Comparison of ENCODE assay signal across 8 cellular contexts in genomic region chr17:40317880-40318834, GRCh38. TPM values are rescaled to one million over a fixed set of nuclear protein-coding genes. Genes with fewer than 3 reads are reported as not detected.
A peak's percentile ranks its signal among the peaks of the same experiment; 100 is the strongest.
DNase-seq lines count a peak whose midpoint lies in the region; ATAC-seq, FAIRE-seq and TF ChIP-seq lines count a peak whose summit lies in the region.

No MANE protein-coding gene starts in this region.

- H3K9me2 ChIP-seq in HCT116 (ENCODE audit: insufficient read depth), result no peaks in the 10 kb centered on the region

- H3K79me2 ChIP-seq in HCT116 (ENCODE audit: insufficient read depth, low read length), result peaks cover 51% of the 10 kb centered on the region

- H3K4me3 ChIP-seq in HCT116 (replicated peaks in 1 of 2; ENCODE audit: low read depth in 1 of 2, low read length in 2 of 2) (peak overlapping the region; percentile 94 to 95), testis (peak overlapping the region; percentile 98 to 100)

- RAD21 ChIA-PET in HCT116 (lab: Charles Lee; ENCODE audit: low non-redundant PET in 1 of 2, low total read pairs in 2 of 2, uncharacterized antibody in 2 of 2, unreplicated experiment in 2 of 2), result no interaction called here

- DNase-seq in HCT116 (ENCODE audit: low read depth, low spot score) (peak; percentile 88), NAMALWA (ENCODE audit: low spot score) (peak; percentile 95), SK-N-DZ (ENCODE audit: low spot score) (peak; percentile 94), glomerular visceral epithelial cell (ENCODE audit: extremely low spot score) (peak; percentile 98), omental fat pad (ENCODE audit: low spot score) (peak; percentile 90), testis (peak; percentile 99)
- peak; percentile 91 for DNase-seq in activated naive CD4-positive, alpha-beta T cell treated with anti-CD3 and anti-CD28 coated beads, Interleukin-2, amount 50 U/mL, for 16 hours

- intact Hi-C loops in HCT116 (cut with micrococcal nuclease) (loop anchor here (2.0 kb wide), 1 partner anchor 23 kb away; no protein-coding TSS in a partner anchor), testis (cut with DNase I; ENCODE audit: low total_unique reads) (no loop called here)

- no peaks in the 10 kb centered on the region for H4K20me1 ChIP-seq in HCT116 (ENCODE audit: insufficient read depth)

- POLR2A ChIA-PET in HCT116 (lab: Charles Lee), result interaction anchor here (0.7 to 2.0 kb wide), 2 partner anchors 9 to 23 kb away, joined by 3 to 8 read pairs; no protein-coding TSS in a partner anchor

- H3K27me3 ChIP-seq in HCT116 (ENCODE audit: insufficient read depth, low read length), result no peaks in the 10 kb centered on the region
- H3K27me3 ChIP-seq in testis, result no peaks in the 10 kb centered on the region

- no peaks in the 10 kb centered on the region for H3K9me3 ChIP-seq in HCT116 (ENCODE audit: control insufficient read depth in 1 of 2, insufficient read depth in 1 of 2, low read depth in 1 of 2, low read length in 2 of 2)
- H3K9me3 ChIP-seq in testis, result no peaks in the 10 kb centered on the region

- H3K27ac ChIP-seq in HCT116 (ENCODE audit: low read depth, low read length) (peak overlapping the region; percentile 91), testis (peak overlapping the region; percentile 95 to 96)

- BruUV-seq in HCT116 (replicated peaks; lab: Mats Ljungman, UMichigan), result TSS peak; percentile 60

- TF ChIP-seq POLR2A in HCT116 (IDR thresholded peaks at IDR 0.05; ENCODE audit: borderline replicate concordance, extremely low read depth, insufficient read depth, insufficient read length), result no peak
- peak; percentile 38 for TF ChIP-seq POLR2A in testis (IDR thresholded peaks at IDR 0.05)

- peak; percentile 73 for FAIRE-seq in G401.6 (lab: Jason Lieb, UNC)

- no peaks in the 10 kb centered on the region for H3K36me3 ChIP-seq in HCT116 (ENCODE audit: control insufficient read depth in 1 of 2, insufficient read depth in 2 of 2, low read length in 2 of 2)
- no peaks in the 10 kb centered on the region for H3K36me3 ChIP-seq in testis (ENCODE audit: low read depth, missing control alignments)

- H3K4me1 ChIP-seq in HCT116 (ENCODE audit: control insufficient read depth in 1 of 2, insufficient read depth in 2 of 2, low read length in 2 of 2), result peaks cover 68 to 90% of the 10 kb centered on the region in 2 experiments
- peaks cover 62% of the 10 kb centered on the region for H3K4me1 ChIP-seq in testis

- H2AFZ ChIP-seq in HCT116 (ENCODE audit: low read depth, low read length, poor library complexity, severe bottlenecking), result no peak overlapping the region

- H3K9ac ChIP-seq in HCT116 (ENCODE audit: low read length), result peak overlapping the region; percentile 99

- no peak for TF ChIP-seq CTCF in HCT116 (IDR thresholded peaks at IDR 0.05 in 2 of 3, conservative IDR thresholded peaks at IDR 0.05 in 1 of 3; ENCODE audit: borderline replicate concordance in 1 of 3, insufficient read depth in 1 of 3, low read depth in 2 of 3, low read length in 2 of 3)
- TF ChIP-seq CTCF in omental fat pad (IDR thresholded peaks at IDR 0.05), result no peak
- TF ChIP-seq CTCF in testis (IDR thresholded peaks at IDR 0.05), result no peak

- CTCF ChIA-PET in HCT116 (lab: Charles Lee), result interaction anchor here (0.7 to 2.0 kb wide), 5 partner anchors 10 to 202 kb away, joined by 3 to 19 read pairs (median 4); partner anchors contain the start of gene RARA

- peak overlapping the region; percentile 95 for H3K4me2 ChIP-seq in HCT116 (ENCODE audit: low read length)

- ATAC-seq in HCT116, result peak; percentile 81
- peak; percentile 84 for ATAC-seq in omental fat pad (ENCODE audit: low FRiP score)

- TF ChIP-seq RAD21 in HCT116 (IDR thresholded peaks at IDR 0.05; ENCODE audit: low read depth), result no peak

- 0% methylated on average over 6 to 67 of the region's 70 CpGs for WGBS in testis, 2 donors

TF ChIP-seq in HCT116, 20 proteins besides CTCF, POLR2A, EP300 and RAD21:
- TF ChIP-seq YY1 (IDR thresholded peaks at IDR 0.05; ENCODE audit: extremely low read depth, insufficient replicate concordance, low read depth, low read length) (peak; percentile 79), CBX3 (IDR thresholded peaks at IDR 0.05; ENCODE audit: low read depth) (no peak), POLR2AphosphoS5 (IDR thresholded peaks at IDR 0.05; ENCODE audit: low read depth, low read length) (peak; percentile 71), EGR1 (IDR thresholded peaks at IDR 0.05; ENCODE audit: low read depth) (peak; percentile 94), SRF (IDR thresholded peaks at IDR 0.05; ENCODE audit: low read depth) (no peak), SP1 (IDR thresholded peaks at IDR 0.05; ENCODE audit: low read depth) (peak; percentile 78), ATF3 (IDR thresholded peaks at IDR 0.05) (no peak)
- TF ChIP-seq, protein P1, sequence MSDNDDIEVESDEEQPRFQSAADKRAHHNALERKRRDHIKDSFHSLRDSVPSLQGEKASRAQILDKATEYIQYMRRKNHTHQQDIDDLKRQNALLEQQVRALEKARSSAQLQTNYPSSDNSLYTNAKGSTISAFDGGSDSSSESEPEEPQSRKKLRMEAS (IDR thresholded peaks at IDR 0.05), result peak; percentile 91

RNA-seq across cellular contexts. Expression of gene RARA, which starts 9.2 kb away (rescaled TPM):
- 35.1 TPM for total RNA-seq in HCT116 (2021; ENCODE audit: unreplicated experiment)
- polyA plus RNA-seq in HCT116 (2012), result 38.1 and 46.6 TPM in 2 replicates
- 42.3 and 43.5 TPM in 2 replicates for polyA plus RNA-seq in SK-N-DZ (2014; cell fraction: cytosol; rRNA removed)
- 27.0 and 42.6 TPM in 2 replicates for polyA plus RNA-seq in SK-N-DZ (2014; cell fraction: nucleus; rRNA removed)
- total RNA-seq in omental fat pad, result 10 to 100 TPM; 26.7 to 61.5 (median 35.9) TPM
- total RNA-seq in testis, result 10 to 100 TPM; 65.5 to 66.0 TPM
- 49.8 TPM for polyA plus RNA-seq in testis (ENCODE audit: insufficient read depth, low read depth, low replicate concordance)

RNA-seq across cellular contexts. Expression of gene CDC6, which starts 30.5 kb away (rescaled TPM):
- total RNA-seq in HCT116 (2021; ENCODE audit: unreplicated experiment) (117 TPM), omental fat pad (1 to 10 TPM in 2 of 4 donors, under 1 TPM in 2; 0.56 to 4.3 (median 1.7) TPM), testis (10 to 100 TPM; 12.4 to 22.8 TPM)
- 37.2 and 38.7 TPM in 2 replicates for polyA plus RNA-seq in HCT116 (2012)
- 87.3 and 102 TPM in 2 replicates for polyA plus RNA-seq in SK-N-DZ (2014; cell fraction: cytosol; rRNA removed)
- polyA plus RNA-seq in SK-N-DZ (2014; cell fraction: nucleus; rRNA removed), result 47.1 and 49.5 TPM in 2 replicates
- 14.7 TPM for polyA plus RNA-seq in testis (ENCODE audit: insufficient read depth, low read depth, low replicate concordance)

RNA-seq across cellular contexts. Expression of gene GJD3, which starts 46.4 kb away (rescaled TPM):
- total RNA-seq in HCT116 (2021; ENCODE audit: unreplicated experiment), result not detected
- polyA plus RNA-seq in HCT116 (2012), result 0.29 and 1.5 TPM in 2 replicates
- polyA plus RNA-seq in SK-N-DZ (2014; cell fraction: cytosol; rRNA removed), result 0.30 TPM in 1 of 2 replicates, not detected in the other
- polyA plus RNA-seq in SK-N-DZ (2014; cell fraction: nucleus; rRNA removed), result not detected in 2 replicates
- total RNA-seq in omental fat pad, result 1 to 10 TPM in 1 of 4 donors, under 1 TPM in 1, not detected in 2; 0.60 to 2.0 TPM
- total RNA-seq in testis, result 1 to 10 TPM; 2.1 to 2.6 TPM
- not detected for polyA plus RNA-seq in testis (ENCODE audit: insufficient read depth, low read depth, low replicate concordance)

Comparison
In these comparisons a context has a peak if more than half of its experiments do, and no peak if none do; other contexts are left out.
1. Peak in every context shown above with its lines: DNase-seq, ATAC-seq, H3K4me3 ChIP-seq and H3K27ac ChIP-seq.